Comparison of ENCODE assay signal across 8 cellular contexts in the genomic region with DNA sequence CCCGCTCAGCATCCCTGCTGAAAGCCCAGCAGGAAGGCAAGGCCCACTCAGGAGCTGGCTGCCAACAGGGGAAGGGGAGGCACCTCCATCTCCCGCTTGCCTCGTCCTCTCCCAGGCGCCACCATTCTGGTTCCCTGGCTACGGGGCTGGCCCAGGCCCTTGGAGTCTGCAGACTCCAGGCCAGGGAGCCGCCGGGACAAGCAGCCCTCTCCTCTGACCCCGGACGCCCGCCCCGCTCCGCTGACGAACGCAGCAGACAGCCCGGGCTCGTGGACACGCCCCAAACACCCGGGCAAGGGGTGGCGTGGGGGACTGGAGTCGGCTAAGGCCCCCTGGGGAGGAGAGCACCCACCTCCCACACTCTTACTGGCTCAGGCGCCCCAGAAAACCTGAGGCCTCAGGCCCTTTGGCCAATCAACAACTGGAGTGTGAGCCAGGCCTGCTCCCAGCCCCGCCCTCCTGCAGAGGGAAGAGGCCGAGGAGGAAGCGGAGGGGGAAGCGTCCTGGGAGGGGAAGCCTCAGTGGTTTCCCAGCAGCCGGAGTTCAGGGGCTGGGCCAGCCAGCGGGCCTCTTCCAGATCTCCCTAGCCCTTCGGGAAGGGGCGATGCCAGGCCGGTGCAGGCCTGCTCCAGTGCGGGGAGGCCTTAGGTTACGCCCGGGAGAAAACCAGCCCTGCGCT.
DNase-seq lines count a peak whose midpoint lies in the region; ATAC-seq and TF ChIP-seq lines count a peak whose summit lies in the region.

No MANE protein-coding gene starts in this region.

- H3K4me1 Mint-ChIP-seq in dendritic cell treated with granulocyte-macrophage colony-stimulating factor and Interleukin-4, amounts not matched to agents 40 ng/mL and 50 ng/mL, for 4 days (ENCODE audit: low read depth), result peaks cover 64% of the 10 kb centered on the region

- no peak for ATAC-seq in HG02623 (IDR thresholded peaks at IDR 0.05; ENCODE audit: unreplicated experiment)

- peaks cover 58% of the 10 kb centered on the region for H3K36me3 Mint-ChIP-seq in dendritic cell treated with granulocyte-macrophage colony-stimulating factor and Interleukin-4, amounts not matched to agents 40 ng/mL and 50 ng/mL, for 4 days (ENCODE audit: low read depth)

- H3K27me3 Mint-ChIP-seq in dendritic cell treated with granulocyte-macrophage colony-stimulating factor and Interleukin-4, amounts not matched to agents 40 ng/mL and 50 ng/mL, for 4 days, result no peaks in the 10 kb centered on the region

- DNase-seq in NCI-H1092 treated with DMSO at 0.1 percent for 48 hours (lab: John Stamatoyannopoulos, UW) (peak; percentile 29), NCI-H1092 (lab: John Stamatoyannopoulos, UW) (no peak), NB4 (ENCODE audit: low read depth) (peak; percentile 96)
- DNase-seq in stimulated activated CD4-positive, alpha-beta T cell treated with anti-CD3 and anti-CD28 coated beads, Interleukin-12 subunit alpha, Interleukin-12 subunit beta, amount 100 ng/mL, for 4 hours, result peak; percentile 34

- TF ChIP-seq CTCF in NB4 (IDR thresholded peaks at IDR 0.05; ENCODE audit: low read depth, low read length) (no peak), VCaP (conservative IDR thresholded peaks at IDR 0.05) (no peak)

- no peaks in the 10 kb centered on the region for H3K27me3 ChIP-seq in layer of hippocampus (ENCODE audit: control insufficient read depth, insufficient read depth, low read length)

- no peaks in the 10 kb centered on the region for H3K9me3 Mint-ChIP-seq in dendritic cell treated with granulocyte-macrophage colony-stimulating factor and Interleukin-4, amounts not matched to agents 40 ng/mL and 50 ng/mL, for 4 days

- TF ChIP-seq POLR2A in NB4 (IDR thresholded peaks at IDR 0.05; ENCODE audit: extremely low read depth, insufficient read length), result no peak

- intact Hi-C loops in dendritic cell treated with granulocyte-macrophage colony-stimulating factor and Interleukin-4, amounts not matched to agents 40 ng/mL and 50 ng/mL, for 4 days (cut with micrococcal nuclease), result loop anchor here (10.0 kb wide), 1 partner anchor 822 kb away; no protein-coding TSS in a partner anchor

- H3K27ac ChIP-seq in VCaP, result peak overlapping the region; percentile 95
- peak overlapping the region; percentile 85 for H3K27ac ChIP-seq in layer of hippocampus (ENCODE audit: low read depth, low read length)

- peak overlapping the region; percentile 11 for H3K4me3 ChIP-seq in NB4 (ENCODE audit: low read depth, low read length)

- H3K27ac Mint-ChIP-seq in dendritic cell treated with granulocyte-macrophage colony-stimulating factor and Interleukin-4, amounts not matched to agents 40 ng/mL and 50 ng/mL, for 4 days, result peak overlapping the region; percentile 95

- peak overlapping the region; percentile 99 for H3K4me3 Mint-ChIP-seq in dendritic cell treated with granulocyte-macrophage colony-stimulating factor and Interleukin-4, amounts not matched to agents 40 ng/mL and 50 ng/mL, for 4 days
